Comparison of ENCODE assay signal across 8 cellular contexts in the genomic region with DNA sequence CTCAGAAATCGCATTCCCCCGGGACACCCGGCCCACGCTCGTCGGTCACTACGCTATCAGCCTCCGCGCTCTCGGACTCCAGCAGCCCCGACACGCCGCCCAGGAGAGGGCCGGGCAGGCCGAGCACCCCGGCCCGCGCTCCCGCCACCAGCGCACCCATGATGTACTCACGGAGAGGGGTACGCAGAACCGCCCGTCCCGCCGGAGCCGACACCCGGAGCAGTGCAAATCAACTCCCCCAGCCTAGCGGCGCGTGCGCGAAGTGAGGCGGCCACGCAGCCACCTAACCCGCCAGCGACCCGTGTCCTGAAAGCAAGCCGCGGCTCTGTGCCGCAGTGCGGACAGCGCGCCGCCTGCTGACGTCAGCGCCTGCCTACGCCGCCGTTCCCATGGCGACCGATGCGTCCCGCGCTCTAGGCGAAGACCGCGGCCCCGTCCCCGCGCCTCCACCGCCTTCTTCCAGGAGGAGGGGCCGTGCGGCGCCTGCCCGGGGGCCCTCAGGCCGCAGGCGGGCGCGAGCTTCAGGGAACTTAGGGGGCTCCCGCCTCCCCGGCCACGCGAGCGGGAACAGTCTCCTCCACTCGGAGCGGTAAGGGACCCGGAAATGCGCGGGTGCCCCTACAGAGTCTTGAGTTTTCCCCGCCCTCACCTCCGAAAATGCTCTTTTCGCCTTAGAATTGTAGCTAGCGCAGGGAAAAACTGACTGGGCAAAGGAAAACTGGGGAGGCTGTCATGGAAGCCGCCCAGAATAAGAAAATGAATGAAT. TPM values are rescaled to one million over a fixed set of nuclear protein-coding genes. Genes with fewer than 3 reads are reported as not detected.
DNase-seq lines count a peak whose midpoint lies in the region; ATAC-seq and TF ChIP-seq lines count a peak whose summit lies in the region.

A gene (minus strand): TSS at position 329 of the 766 bp plus-strand sequence. CDS start 5,503 bp downstream, outside the sequence.

- H3F3A ChIP-seq in GM23248 (ENCODE audit: insufficient read depth) = peaks cover 14% of the 10 kb centered on the region

- H3K27ac Mint-ChIP-seq in natural killer cell treated with Interleukin-12 subunit alpha and Interleukin-12 subunit beta and Interleukin-15 and Interleukin-18, amount 100 ng/mL, for 72 hours = no peak within 1 kb of the TSS

- H3K27me3 Mint-ChIP-seq in natural killer cell treated with Interleukin-12 subunit alpha and Interleukin-12 subunit beta and Interleukin-15 and Interleukin-18, amount 100 ng/mL, for 72 hours = no peaks in the 10 kb centered on the region

- H3K4me3 Mint-ChIP-seq in natural killer cell treated with Interleukin-12 subunit alpha and Interleukin-12 subunit beta and Interleukin-15 and Interleukin-18, amount 100 ng/mL, for 72 hours = no peak within 1 kb of the TSS

- H3K27me3 ChIP-seq in GM23248 (replicated peaks; ENCODE audit: insufficient read depth) = no peaks in the 10 kb centered on the region

- H3K4me3 ChIP-seq in GM23248 (peak within 1 kb of the TSS; percentile 85), fibroblast of pulmonary artery (replicated peaks; ENCODE audit: low read depth, low read length) (peak within 1 kb of the TSS; percentile 94)

- H3K79me2 ChIP-seq in GM23248 (ENCODE audit: insufficient read depth) = peaks cover 49% of the 10 kb centered on the region

- peak; percentile 94 to 95 for ATAC-seq in natural killer cell treated with Interleukin-12 subunit alpha and Interleukin-12 subunit beta and Interleukin-15 and Interleukin-18, amount 100 ng/mL, for 72 hours
- ATAC-seq in stimulated activated naive CD8-positive, alpha-beta T cell treated with anti-CD3 and anti-CD28 coated beads, Interleukin-15, Interleukin-2, amounts not matched to agents 100 U/mL and 50 U/mL, for 24 hours = peak; percentile 83

- peak; percentile 97 for DNase-seq in ELF-1 (ENCODE audit: low read depth, low spot score)
- peak; percentile 99 for DNase-seq in GM23248
- peak; percentile 93 for DNase-seq in RPMI7951 (ENCODE audit: low read depth)
- peak; percentile 72 to 85 for DNase-seq in activated T-helper 1 cell treated with anti-CD3 and anti-CD28 coated beads, Interleukin-2, amount 50 U/mL, for 16 hours (ENCODE audit: low read depth in 1 of 2, low spot score in 1 of 2)
- peak; percentile 94 for DNase-seq in fibroblast of pulmonary artery (ENCODE audit: low read depth)
- DNase-seq in natural killer cell treated with Interleukin-12 subunit alpha and Interleukin-12 subunit beta and Interleukin-15 and Interleukin-18, amount 100 ng/mL, for 72 hours (ENCODE audit: low spot score) = peak; percentile 96
- DNase-seq in stimulated activated naive CD8-positive, alpha-beta T cell treated with anti-CD3 and anti-CD28 coated beads, Interleukin-15, Interleukin-2, amounts not matched to agents 100 U/mL and 50 U/mL, for 24 hours = peak; percentile 94

- H3K4me2 ChIP-seq in GM23248 (ENCODE audit: unreplicated experiment) = peak within 1 kb of the TSS; percentile 89

- peaks cover 8 to 11% of the 10 kb centered on the region in 2 donors for H3K4me1 Mint-ChIP-seq in natural killer cell treated with Interleukin-12 subunit alpha and Interleukin-12 subunit beta and Interleukin-15 and Interleukin-18, amount 100 ng/mL, for 72 hours (ENCODE audit: low read depth in 2 of 2)

- H4K20me1 ChIP-seq in GM23248 (ENCODE audit: insufficient read depth) = no peaks in the 10 kb centered on the region

- H2AFZ ChIP-seq in GM23248 = peak within 1 kb of the TSS; percentile 94

- peaks cover 7% of the 10 kb centered on the region for H3K36me3 Mint-ChIP-seq in natural killer cell treated with Interleukin-12 subunit alpha and Interleukin-12 subunit beta and Interleukin-15 and Interleukin-18, amount 100 ng/mL, for 72 hours

- 0 to 1% methylated on average over 61 to 68 of the region's 85 CpGs for WGBS in GM23248 (ENCODE audit: low coverage in 1 of 2, low lambda C conversion rate in 2 of 2, missing lambda C conversion rate in 2 of 2), 2 experiments

- H3K27ac ChIP-seq in GM23248 (peak within 1 kb of the TSS; percentile 99), KOPT-K1 (ENCODE audit: low read depth, low read length, poor library complexity, severe bottlenecking) (peak within 1 kb of the TSS; percentile 54)

- no peaks in the 10 kb centered on the region for H3K9me2 ChIP-seq in GM23248 (ENCODE audit: insufficient read depth)

- peaks cover 18% of the 10 kb centered on the region for H3K4me1 ChIP-seq in GM23248 (ENCODE audit: insufficient read depth)

- in situ Hi-C loops in GM23248 (cut with MboI) = no loop called here

- H3K9ac ChIP-seq in GM23248 = peak within 1 kb of the TSS; percentile 99

- no peak for TF ChIP-seq CTCF in fibroblast of pulmonary artery (IDR thresholded peaks at IDR 0.05; ENCODE audit: low read length, missing control alignments)

- H3K36me3 ChIP-seq in GM23248 (ENCODE audit: low read depth) = no peaks in the 10 kb centered on the region
- H3K36me3 ChIP-seq in KOPT-K1 (ENCODE audit: insufficient read depth, low read length) = no peaks in the 10 kb centered on the region

- H3K9me3 ChIP-seq in GM23248 (ENCODE audit: low read depth) (no peaks in the 10 kb centered on the region), KOPT-K1 (ENCODE audit: insufficient read depth, low read length, poor library complexity, severe bottlenecking) (no peaks in the 10 kb centered on the region)

- H3K9me3 Mint-ChIP-seq in natural killer cell treated with Interleukin-12 subunit alpha and Interleukin-12 subunit beta and Interleukin-15 and Interleukin-18, amount 100 ng/mL, for 72 hours = no peaks in the 10 kb centered on the region

RNA-seq across cellular contexts. Expression of the gene that starts here (rescaled TPM):
- total RNA-seq in GM23248 (2014; rRNA removed; shearing (Covaris generic)) = 11.1 and 19.9 TPM in 2 replicates
- polyA plus RNA-seq in GM23248 (2016; fragmentation: Nextera tagmentation; extraction: Ambion mirVana) = 19.5 and 25.9 TPM in 2 replicates
- 10.8 and 22.9 TPM in 2 replicates for total RNA-seq in RPMI7951 (2014; rRNA removed; shearing (Covaris generic))
- 10 to 100 TPM; 16.4 to 49.6 TPM for total RNA-seq in natural killer cell treated with Interleukin-12 subunit alpha and Interleukin-12 subunit beta and Interleukin-15 and Interleukin-18, amount 100 ng/mL, for 72 hours

Comparison
In these comparisons a context has a peak if more than half of its experiments do, and no peak if none do; other contexts are left out.
1. Peak in every context shown above with its lines: DNase-seq, ATAC-seq, H3K4me3 ChIP-seq and H3K27ac ChIP-seq.